Comparison of ENCODE assay signal across 8 cellular contexts in the genomic region with DNA sequence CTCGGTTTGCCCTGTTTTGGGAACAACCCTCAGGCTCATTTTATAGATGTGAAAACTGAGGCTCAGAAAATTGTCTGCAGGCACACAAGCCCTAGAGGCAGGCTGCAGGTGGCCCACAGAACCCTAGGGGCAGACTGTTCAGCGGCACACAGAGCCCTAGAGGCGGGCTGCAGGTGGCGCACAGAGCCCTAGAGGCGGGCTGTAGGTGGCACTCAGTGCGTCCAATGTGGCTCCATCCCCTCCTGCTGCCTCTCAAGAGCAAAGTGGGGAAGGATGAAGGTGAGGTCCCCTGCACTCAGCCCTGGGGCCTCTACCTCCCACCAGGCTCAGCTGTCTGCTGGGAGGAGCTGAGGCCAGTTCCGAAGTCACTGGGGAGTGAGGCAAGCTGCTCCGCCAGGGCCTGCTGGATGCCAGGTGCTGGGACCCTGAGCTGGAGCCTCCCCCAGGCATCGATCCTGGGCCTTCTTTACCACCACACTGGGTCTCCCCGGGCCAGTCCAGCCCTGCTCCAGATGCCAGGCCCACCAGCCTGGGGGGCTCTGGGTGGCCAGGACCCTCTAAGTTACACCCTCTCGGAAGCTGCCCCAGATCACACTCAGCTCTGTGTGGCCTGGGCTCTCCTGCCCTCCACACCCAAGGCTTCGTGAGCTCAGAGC. TPM values are rescaled to one million over a fixed set of nuclear protein-coding genes. Genes with fewer than 3 reads are reported as not detected.
DNase-seq lines count a peak whose midpoint lies in the region; ATAC-seq and TF ChIP-seq lines count a peak whose summit lies in the region.

No MANE protein-coding gene starts in this region.

- H3K36me3 ChIP-seq in body of pancreas (replicated peaks in 1 of 2; ENCODE audit: insufficient read depth in 1 of 2, low read depth in 2 of 2) = no peaks in the 10 kb centered on the region

- peak; percentile 13 to 93 (median 79) for TF ChIP-seq CTCF in body of pancreas (IDR thresholded peaks at IDR 0.05)

- DNase-seq in NCI-H1417 (lab: John Stamatoyannopoulos, UW) = peak in 2 of 3 experiments; percentile 56 to 68
- DNase-seq in NCI-H1417 treated with DMSO at 0.1 percent for 48 hours (lab: John Stamatoyannopoulos, UW) = no peak
- peak; percentile 97 for DNase-seq in RPMI8226
- DNase-seq in body of pancreas = peak; percentile 72 to 81 (median 76)
- peak; percentile 71 for DNase-seq in stimulated activated CD4-positive, alpha-beta T cell treated with anti-CD3 and anti-CD28 coated beads, Interleukin-1b, Interleukin-23, amount 100 ng/mL, for 48 hours
- no peak for DNase-seq in AML-193 (lab: John Stamatoyannopoulos, UW)

- no peak for TF ChIP-seq POLR2A in body of pancreas (IDR thresholded peaks at IDR 0.05)

- H3K4me3 ChIP-seq in body of pancreas = no peak overlapping the region

- peaks cover 70% of the 10 kb centered on the region for H3K4me1 ChIP-seq in body of pancreas

- no peaks in the 10 kb centered on the region for H3K9me3 ChIP-seq in body of pancreas

- intact Hi-C loops in body of pancreas (cut with DNase I) = no loop called here

- ATAC-seq in HG02885 (IDR thresholded peaks at IDR 0.05; ENCODE audit: poor library complexity, unreplicated experiment) (peak; percentile 55), body of pancreas (peak; percentile 55), GM18519 (IDR thresholded peaks at IDR 0.05; ENCODE audit: low FRiP score, unreplicated experiment) (no peak)

- H3K27me3 ChIP-seq in body of pancreas = no peaks in the 10 kb centered on the region

- H3K27ac ChIP-seq in body of pancreas = peak overlapping the region in 3 of 4 donors; percentile 49 to 82 (median 71)

- 32 to 45% methylated on average over 4 to 12 of the region's 12 CpGs for WGBS in body of pancreas, 2 donors

RNA-seq across cellular contexts. Expression of gene ACY3, which starts 2.3 kb away (rescaled TPM):
- total RNA-seq in body of pancreas = 10 to 100 TPM in 1 of 2 donors, 1 to 10 TPM in 1; 7.0 to 16.2 TPM

RNA-seq across cellular contexts. Expression of gene TBX10, which starts 8.7 kb away (rescaled TPM):
- not detected for total RNA-seq in body of pancreas

RNA-seq across cellular contexts. Expression of gene NUDT8, which starts 18.5 kb away (rescaled TPM):
- 10 to 100 TPM; 11.5 to 21.8 TPM for total RNA-seq in body of pancreas

RNA-seq across cellular contexts. Expression of gene ALDH3B2, which starts 26.2 kb away (rescaled TPM):
- total RNA-seq in body of pancreas = not detected

RNA-seq across cellular contexts. Expression of gene NDUFV1, which starts 41.5 kb away (rescaled TPM):
- 100 to 1,000 TPM; 209 to 264 TPM for total RNA-seq in body of pancreas

Comparison
In these comparisons a context has a peak if more than half of its experiments do, and no peak if none do; other contexts are left out.
1. DNase-seq: peak in NCI-H1417 (2 of 3), RPMI8226 (single experiment), body of pancreas (4 of 4) and stimulated activated CD4-positive, alpha-beta T cell treated with anti-CD3 and anti-CD28 coated beads, Interleukin-1b, Interleukin-23, amount 100 ng/mL, for 48 hours (single experiment); none in NCI-H1417 treated with DMSO at 0.1 percent for 48 hours (single experiment) and AML-193 (0 of 2).